Comparison of ENCODE assay signal across 13 cellular contexts in genomic region chr9:129580211-129580915, GRCh38. TPM values are rescaled to one million over a fixed set of nuclear protein-coding genes. Genes with fewer than 3 reads are reported as not detected.
DNase-seq lines count a peak whose midpoint lies in the region; ATAC-seq and TF ChIP-seq lines count a peak whose summit lies in the region.
"Had no signal": no experiment of that assay in that cellular context is flagged by ENCODE, and none has a peak within 500 bp of the region (broad histone marks: within the 10 kb centered on the region; RNA-seq: fewer than 3 reads in every experiment).

No MANE protein-coding gene starts in this region.

- TF ChIP-seq CTCF in DND-41 (IDR thresholded peaks at IDR 0.05; ENCODE audit: borderline replicate concordance, extremely low read depth, low read length, poor library complexity, severe bottlenecking) (no peak), PC-9 (conservative IDR thresholded peaks at IDR 0.05) (no peak), hepatocyte (IDR thresholded peaks at IDR 0.05; ENCODE audit: poor library complexity) (no peak)

- H3K9me2 ChIP-seq in PC-9 (ENCODE audit: insufficient read depth) (no peaks in the 10 kb centered on the region), hepatocyte (replicated peaks; ENCODE audit: insufficient read depth) (no peaks in the 10 kb centered on the region)

- H4K20me1 ChIP-seq in DND-41 (ENCODE audit: insufficient read depth, low read length) (no peaks in the 10 kb centered on the region), PC-9 (ENCODE audit: insufficient read depth) (no peaks in the 10 kb centered on the region), hepatocyte (ENCODE audit: insufficient read depth, poor library complexity, severe bottlenecking) (no peaks in the 10 kb centered on the region)

- DNase-seq in DND-41 (peak; percentile 35), PC-9 (no peak), hepatocyte (ENCODE audit: low spot score) (peak; percentile 68), NCI-H82 (lab: John Stamatoyannopoulos, UW) (no peak)
- DNase-seq: islet precursor cell, KBM-7, SJCRH30 had no signal

- POLR2A ChIA-PET in PC-9 (lab: Charles Lee; ENCODE audit: unreplicated experiment), result interaction anchor here (0.6 kb wide), 1 partner anchor 94 kb away, joined by 3 read pairs; no protein-coding TSS in a partner anchor

- H3K79me2 ChIP-seq in DND-41 (ENCODE audit: insufficient read depth, low read length), result no peaks in the 10 kb centered on the region
- H3K79me2 ChIP-seq in PC-9 (ENCODE audit: low read depth), result no peaks in the 10 kb centered on the region
- H3K79me2 ChIP-seq in hepatocyte, result no peaks in the 10 kb centered on the region

- H3K27ac ChIP-seq in DND-41 (ENCODE audit: low read length) (no peak overlapping the region), PC-9 (no peak overlapping the region), hepatocyte (peak overlapping the region; percentile 69)
- H3K27ac ChIP-seq: cardiac muscle cell, SJCRH30 had no signal

- no peaks in the 10 kb centered on the region for H3F3A ChIP-seq in PC-9 (ENCODE audit: insufficient read depth, low read depth)

- H3K4me3 ChIP-seq in DND-41 (ENCODE audit: low read depth in 1 of 2, low read length in 2 of 2) (no peak overlapping the region), PC-9 (no peak overlapping the region), hepatocyte (no peak overlapping the region)
- H3K4me3 ChIP-seq: cardiac muscle cell, SJCRH30 had no signal

- no TSS peak for BruUV-seq in PC-9 (replicated peaks; lab: Mats Ljungman, UMichigan)

- H3K4me2 ChIP-seq in DND-41 (ENCODE audit: insufficient read depth, low read length) (no peak overlapping the region), PC-9 (peak overlapping the region; percentile 33), hepatocyte (no peak overlapping the region)

- no peak overlapping the region for H2AFZ ChIP-seq in DND-41 (ENCODE audit: low read depth, low read length)
- no peak overlapping the region for H2AFZ ChIP-seq in PC-9
- no peak overlapping the region for H2AFZ ChIP-seq in hepatocyte

- CTCF ChIA-PET in PC-9 (lab: Charles Lee), result no interaction called here

- intact Hi-C loops in PC-9 (cut with micrococcal nuclease; ENCODE audit: unreplicated experiment), result no loop called here

- no peaks in the 10 kb centered on the region for H3K36me3 ChIP-seq in DND-41 (ENCODE audit: insufficient read depth, low read length)
- no peaks in the 10 kb centered on the region for H3K36me3 ChIP-seq in PC-9 (ENCODE audit: low read depth)
- H3K36me3 ChIP-seq in hepatocyte (replicated peaks; ENCODE audit: insufficient read depth, low read depth), result no peaks in the 10 kb centered on the region
- H3K36me3 ChIP-seq: cardiac muscle cell, SJCRH30 had no signal

- ATAC-seq in DND-41 (ENCODE audit: insufficient read depth, low read depth) (peak; percentile 39; the same call in 1 of the 3 replicates), GM18873 (IDR thresholded peaks at IDR 0.05; ENCODE audit: low FRiP score, unreplicated experiment) (peak; percentile 47), HG03378 (IDR thresholded peaks at IDR 0.05; ENCODE audit: unreplicated experiment) (no peak), GM21528 (IDR thresholded peaks at IDR 0.05; ENCODE audit: low FRiP score, unreplicated experiment) (no peak), GM19023 (IDR thresholded peaks at IDR 0.05; ENCODE audit: unreplicated experiment) (no peak)

- H3K9ac ChIP-seq in DND-41 (ENCODE audit: low read depth, low read length), result no peak overlapping the region

- peaks cover 7% of the 10 kb centered on the region for H3K4me1 ChIP-seq in DND-41 (ENCODE audit: insufficient read depth, low read length)
- peaks cover 14% of the 10 kb centered on the region for H3K4me1 ChIP-seq in PC-9 (replicated peaks; ENCODE audit: insufficient read depth)
- no peaks in the 10 kb centered on the region for H3K4me1 ChIP-seq in hepatocyte (ENCODE audit: insufficient read depth)

- 75% methylated on average over 11 of the region's 11 CpGs for WGBS in hepatocyte (ENCODE audit: low lambda C conversion rate, missing lambda C conversion rate)

- H3K27me3 ChIP-seq in DND-41 (ENCODE audit: insufficient read depth, low read length, poor library complexity) (no peaks in the 10 kb centered on the region), PC-9 (ENCODE audit: insufficient read depth, low read depth) (no peaks in the 10 kb centered on the region), hepatocyte (no peaks in the 10 kb centered on the region)
- H3K27me3 ChIP-seq: cardiac muscle cell, SJCRH30 had no signal

- H3K9me3 ChIP-seq in DND-41 (ENCODE audit: insufficient read depth, low read length, severe bottlenecking) (no peaks in the 10 kb centered on the region), PC-9 (ENCODE audit: insufficient read depth, low read depth) (no peaks in the 10 kb centered on the region), hepatocyte (ENCODE audit: low read depth) (no peaks in the 10 kb centered on the region)
- H3K9me3 ChIP-seq: SJCRH30 had no signal

RNA-seq across cellular contexts. Expression of gene C9orf50, which starts 40.5 kb away (rescaled TPM):
- total RNA-seq in PC-9 (2021), result 0.38 TPM in 1 of 2 replicates, not detected in the other
- total RNA-seq in hepatocyte, result not detected in 2 replicates
- 0.86 TPM in 1 of 2 replicates, not detected in the other for polyA plus RNA-seq in hepatocyte
- total RNA-seq: SJCRH30, urinary bladder had no signal

RNA-seq across cellular contexts. Expression of gene NTMT1, which starts 45.6 kb away (rescaled TPM):
- 52.5 and 53.1 TPM in 2 replicates for total RNA-seq in PC-9 (2021)
- 20.8 and 32.5 TPM in 2 replicates for total RNA-seq in hepatocyte
- polyA plus RNA-seq in hepatocyte, result 66.9 and 81.4 TPM in 2 replicates

Comparison
In these comparisons a context has a peak if more than half of its experiments do, and no peak if none do; other contexts are left out.
1. ATAC-seq: peak in DND-41 (single experiment) and GM18873 (single experiment); none in HG03378 (single experiment), GM21528 (single experiment) and GM19023 (single experiment).
2. DNase-seq: peak in DND-41 (single experiment) and hepatocyte (single experiment); none in PC-9 (0 of 2) and NCI-H82 (single experiment).